Comparison of ENCODE assay signal across 23 cellular contexts in the genomic region with DNA sequence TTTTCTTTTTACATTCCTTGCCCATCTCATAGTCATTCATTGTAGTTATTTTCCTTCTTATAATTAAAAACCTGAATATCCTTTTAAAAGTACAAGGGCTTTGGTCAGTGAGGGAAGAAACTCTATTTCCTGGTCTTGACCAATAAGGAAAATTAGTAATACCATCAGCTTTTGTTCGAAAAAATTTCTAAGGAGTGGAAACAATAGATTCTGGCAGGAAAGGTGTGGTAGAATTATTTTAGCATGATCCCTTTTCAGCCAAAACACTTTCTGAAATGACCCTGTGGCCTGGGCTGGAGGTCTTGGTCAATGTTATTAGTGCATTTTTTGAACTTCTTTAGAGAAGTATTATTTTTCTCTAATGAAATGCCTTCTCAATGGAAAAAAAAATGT. TPM values are rescaled to one million over a fixed set of nuclear protein-coding genes. Genes with fewer than 3 reads are reported as not detected.
DNase-seq lines count a peak whose midpoint lies in the region; ATAC-seq and TF ChIP-seq lines count a peak whose summit lies in the region.
"Had no signal": no experiment of that assay in that cellular context is flagged by ENCODE, and none has a peak within 500 bp of the region (broad histone marks: within the 10 kb centered on the region; RNA-seq: fewer than 3 reads in every experiment).

No MANE protein-coding gene starts in this region.

- H3K4me3 Mint-ChIP-seq in nephron, result no peak overlapping the region
- H3K4me3 Mint-ChIP-seq in type B pancreatic cell, result no peak overlapping the region
- H3K4me3 Mint-ChIP-seq: activated CD4-positive, alpha-beta memory T cell treated with anti-CD3 and anti-CD28 coated beads for 36 hours; CD8-positive, alpha-beta memory T cell; memory B cell; naive thymus-derived CD4-positive, alpha-beta T cell; stimulated activated effector memory CD8-positive, alpha-beta T cell treated with anti-CD3 and anti-CD28 coated beads, Interleukin-12 subunit alpha, Interleukin-12 subunit beta, amount 100 ng/mL, for 72 hours had no signal

- H3K9me3 Mint-ChIP-seq in nephron, result no peaks in the 10 kb centered on the region
- H3K9me3 Mint-ChIP-seq in type B pancreatic cell, result no peaks in the 10 kb centered on the region
- H3K9me3 Mint-ChIP-seq: activated CD4-positive, alpha-beta memory T cell treated with anti-CD3 and anti-CD28 coated beads for 36 hours; CD8-positive, alpha-beta memory T cell; memory B cell; naive thymus-derived CD4-positive, alpha-beta T cell; stimulated activated effector memory CD8-positive, alpha-beta T cell treated with anti-CD3 and anti-CD28 coated beads, Interleukin-12 subunit alpha, Interleukin-12 subunit beta, amount 100 ng/mL, for 72 hours had no signal

- no peak for TF ChIP-seq CTCF in heart left ventricle (IDR thresholded peaks at IDR 0.05)
- TF ChIP-seq CTCF in colonic mucosa (IDR thresholded peaks at IDR 0.05), result no peak
- TF ChIP-seq CTCF in nephron (IDR thresholded peaks at IDR 0.05; ENCODE audit: unreplicated experiment in 3 of 3), result no peak
- no peak for TF ChIP-seq CTCF in type B pancreatic cell (conservative IDR thresholded peaks at IDR 0.05)
- TF ChIP-seq CTCF in testis (IDR thresholded peaks at IDR 0.05), result no peak

- H3K4me3 ChIP-seq in heart left ventricle, result no peak overlapping the region
- H3K4me3 ChIP-seq in colonic mucosa, result no peak overlapping the region
- H3K4me3 ChIP-seq in testis, result no peak overlapping the region
- H3K4me3 ChIP-seq: GM12878, ovary, thyroid gland had no signal

- no peaks in the 10 kb centered on the region for H3K36me3 ChIP-seq in heart left ventricle
- H3K36me3 ChIP-seq in colonic mucosa, result no peaks in the 10 kb centered on the region
- H3K36me3 ChIP-seq in testis (ENCODE audit: low read depth, missing control alignments), result no peaks in the 10 kb centered on the region
- H3K36me3 ChIP-seq: ovary, thyroid gland had no signal

- H3K9ac ChIP-seq in colonic mucosa (ENCODE audit: low read depth in 2 of 2, low read length in 2 of 2), result no peak overlapping the region

- peaks cover 0 to 68% (median 36%) of the 10 kb centered on the region in 12 donors for H3K4me1 ChIP-seq in heart left ventricle
- H3K4me1 ChIP-seq in colonic mucosa, result peaks cover 2% of the 10 kb centered on the region
- peaks cover 18% of the 10 kb centered on the region for H3K4me1 ChIP-seq in testis

- H3K27ac Mint-ChIP-seq in nephron (peak overlapping the region in 2 of 3 experiments; percentile 62 to 64), type B pancreatic cell (peak overlapping the region; percentile 82)
- H3K27ac Mint-ChIP-seq: activated CD4-positive, alpha-beta memory T cell treated with anti-CD3 and anti-CD28 coated beads for 36 hours; memory B cell; stimulated activated effector memory CD8-positive, alpha-beta T cell treated with anti-CD3 and anti-CD28 coated beads, Interleukin-12 subunit alpha, Interleukin-12 subunit beta, amount 100 ng/mL, for 72 hours had no signal

- TF ChIP-seq POLR2A in heart left ventricle (IDR thresholded peaks at IDR 0.05), result no peak
- TF ChIP-seq POLR2A in testis (IDR thresholded peaks at IDR 0.05), result no peak

- ATAC-seq in heart left ventricle (peak in 2 of 4 donors; percentile 39 to 54), GM19035 (IDR thresholded peaks at IDR 0.05; ENCODE audit: unreplicated experiment) (no peak)
- ATAC-seq: esophagus mucosa; GM12878; naive thymus-derived CD4-positive, alpha-beta T cell; stimulated activated effector memory CD8-positive, alpha-beta T cell treated with anti-CD3 and anti-CD28 coated beads, Interleukin-12 subunit alpha, Interleukin-12 subunit beta, amount 100 ng/mL, for 72 hours had no signal

- H3K27me3 Mint-ChIP-seq in nephron (ENCODE audit: low read depth) (peaks cover 9% of the 10 kb centered on the region), type B pancreatic cell (no peaks in the 10 kb centered on the region)
- H3K27me3 Mint-ChIP-seq: activated CD4-positive, alpha-beta memory T cell treated with anti-CD3 and anti-CD28 coated beads for 36 hours; naive thymus-derived CD4-positive, alpha-beta T cell had no signal

- no peaks in the 10 kb centered on the region for H3K9me3 ChIP-seq in heart left ventricle
- no peaks in the 10 kb centered on the region for H3K9me3 ChIP-seq in colonic mucosa
- no peaks in the 10 kb centered on the region for H3K9me3 ChIP-seq in testis
- H3K9me3 ChIP-seq: ovary, thyroid gland had no signal

- H3K27ac ChIP-seq in heart left ventricle (peak overlapping the region in 11 of 12 donors; percentile 22 to 87 (median 69)), colonic mucosa (peak overlapping the region; percentile 14), testis (peak overlapping the region in 1 of 2 donors; percentile 35)
- H3K27ac ChIP-seq: 22Rv1, ovary, thyroid gland had no signal

- intact Hi-C loops in heart left ventricle (cut with DNase I), result loop anchor here in 7 of 10 donors (5.0 to 10.0 kb wide), 7 partner anchors 37 to 130 kb away; partner anchors contain the start of genes IQCK (in 2 of the 7), KNOP1 (in 2 of the 7) and GPRC5B (in 1 of the 7)
- intact Hi-C loops in cardiac septum (cut with DNase I), result loop anchor here (5.0 kb wide), 1 partner anchor 48 kb away; no protein-coding TSS in a partner anchor
- intact Hi-C loops in colonic mucosa (cut with DNase I), result no loop called here
- intact Hi-C loops in testis (cut with DNase I; ENCODE audit: low total_unique reads), result no loop called here

- H3K36me3 Mint-ChIP-seq in nephron (ENCODE audit: low read depth) (no peaks in the 10 kb centered on the region), type B pancreatic cell (peaks cover 3% of the 10 kb centered on the region)
- H3K36me3 Mint-ChIP-seq: activated CD4-positive, alpha-beta memory T cell treated with anti-CD3 and anti-CD28 coated beads for 36 hours; CD8-positive, alpha-beta memory T cell; memory B cell; naive thymus-derived CD4-positive, alpha-beta T cell; stimulated activated effector memory CD8-positive, alpha-beta T cell treated with anti-CD3 and anti-CD28 coated beads, Interleukin-12 subunit alpha, Interleukin-12 subunit beta, amount 100 ng/mL, for 72 hours had no signal

- 51 to 70% (median 65%) methylated on average over 1 of the region's 1 CpG for WGBS in heart left ventricle, 4 donors
- WGBS in testis, 2 donors, result 51 to 68% methylated on average over 1 of the region's 1 CpG

- H3K27me3 ChIP-seq in heart left ventricle, result no peaks in the 10 kb centered on the region
- H3K27me3 ChIP-seq in colonic mucosa, result no peaks in the 10 kb centered on the region
- H3K27me3 ChIP-seq in testis, result no peaks in the 10 kb centered on the region
- H3K27me3 ChIP-seq: ovary, thyroid gland had no signal

- H3K4me1 Mint-ChIP-seq in nephron, result peaks cover 56% of the 10 kb centered on the region
- peaks cover 16% of the 10 kb centered on the region for H3K4me1 Mint-ChIP-seq in type B pancreatic cell (ENCODE audit: unreplicated experiment)
- H3K4me1 Mint-ChIP-seq: CD8-positive, alpha-beta memory T cell; memory B cell; stimulated activated effector memory CD8-positive, alpha-beta T cell treated with anti-CD3 and anti-CD28 coated beads, Interleukin-12 subunit alpha, Interleukin-12 subunit beta, amount 100 ng/mL, for 72 hours had no signal

- DNase-seq in heart left ventricle (no peak), cardiac septum (ENCODE audit: low spot score) (no peak), colonic mucosa (no peak), type B pancreatic cell (ENCODE audit: extremely low spot score, unreplicated experiment) (no peak), testis (no peak), retina (no peak)
- DNase-seq: activated CD4-positive, alpha-beta memory T cell treated with anti-CD3 and anti-CD28 coated beads for 36 hours; activated CD4-positive, CD25-positive, alpha-beta regulatory T cell; AML-193; CD8-positive, alpha-beta memory T cell; central memory CD4-positive, alpha-beta T cell; naive thymus-derived CD4-positive, alpha-beta T cell; NCI-H1694 treated with DMSO at 0.1 percent for 48 hours; NCI-H69; ovary; thyroid gland had no signal

RNA-seq across cellular contexts. Expression of gene IQCK, which starts 36.6 kb away (rescaled TPM):
- total RNA-seq in heart left ventricle (10 to 100 TPM in 3 of 9 donors, 1 to 10 TPM in 6; 5.7 to 17.4 (median 9.0) TPM), cardiac septum (7.3 TPM), colonic mucosa (10 to 100 TPM; 13.1 to 13.2 TPM), type B pancreatic cell (ENCODE audit: low replicate concordance) (11.8 and 23.0 TPM in 2 replicates), testis (10 to 100 TPM; 77.8 to 91.3 TPM)
- polyA plus RNA-seq in heart left ventricle (1 to 10 TPM; 5.6 to 9.6 TPM), testis (ENCODE audit: insufficient read depth, low read depth, low replicate concordance) (102 TPM)

RNA-seq across cellular contexts. Expression of gene KNOP1, which starts 36.6 kb away (rescaled TPM):
- total RNA-seq in heart left ventricle, result 10 to 100 TPM in 1 of 9 donors, 1 to 10 TPM in 8; 6.3 to 11.5 (median 7.9) TPM
- 10 to 100 TPM in 1 of 2 donors, 1 to 10 TPM in 1; 9.1 to 12.1 TPM for polyA plus RNA-seq in heart left ventricle
- total RNA-seq in cardiac septum, result 6.8 TPM
- total RNA-seq in colonic mucosa, result 10 to 100 TPM; 14.2 to 28.0 TPM
- total RNA-seq in type B pancreatic cell (ENCODE audit: low replicate concordance), result 44.1 and 54.9 TPM in 2 replicates
- 10 to 100 TPM; 25.3 to 26.8 TPM for total RNA-seq in testis
- polyA plus RNA-seq in testis (ENCODE audit: insufficient read depth, low read depth, low replicate concordance), result 22.4 TPM

Comparison
In these comparisons a context has a peak if more than half of its experiments do, and no peak if none do; other contexts are left out.
1. intact Hi-C loops: an anchor here in heart left ventricle (5.0 to 10.0 kb wide) and cardiac septum (5.0 kb wide); none called in colonic mucosa and testis.